Comparison of ENCODE assay signal across 9 cellular contexts in the genomic region with DNA sequence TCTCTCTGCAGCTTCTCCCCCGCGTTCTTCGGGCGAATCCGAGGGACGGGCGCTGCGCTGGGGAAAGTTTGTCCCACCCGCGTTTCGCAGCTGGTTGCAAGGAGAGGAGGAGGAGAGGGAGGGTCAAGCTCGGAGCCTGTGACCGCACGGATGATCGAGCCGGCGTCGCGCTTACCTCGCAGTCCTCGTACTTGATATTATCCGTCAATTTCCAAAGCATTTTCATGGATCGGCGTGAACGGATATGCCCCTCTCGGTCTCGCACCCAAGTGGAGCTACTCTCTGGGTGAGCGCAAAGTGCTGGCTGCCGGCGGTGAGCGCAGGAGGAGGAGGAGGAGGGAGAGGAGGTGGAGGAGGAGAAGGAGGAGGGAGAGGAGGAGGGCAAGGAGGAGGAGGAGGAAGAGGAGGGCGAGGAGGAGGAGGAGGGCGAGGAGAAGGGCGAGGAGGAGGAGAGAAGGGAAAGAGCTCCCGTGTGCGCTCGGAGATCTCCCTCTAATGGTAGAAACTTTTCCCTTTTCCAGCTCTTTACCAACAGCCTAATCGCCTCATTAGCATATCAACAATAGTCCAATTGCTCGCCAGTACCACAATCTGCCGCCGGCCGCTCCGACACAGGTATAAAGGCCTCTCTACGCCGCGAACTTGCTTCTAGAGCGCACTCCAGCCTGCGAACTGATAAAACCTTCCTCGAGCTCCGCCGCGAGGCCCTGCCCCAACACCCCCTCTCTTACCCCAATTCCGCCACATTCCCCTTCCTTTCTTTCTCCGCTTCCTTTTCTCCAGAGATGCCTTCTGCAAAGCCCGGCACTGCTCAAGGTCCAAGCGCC. TPM values are rescaled to one million over a fixed set of nuclear protein-coding genes. Genes with fewer than 3 reads are reported as not detected.
DNase-seq lines count a peak whose midpoint lies in the region; ATAC-seq and TF ChIP-seq lines count a peak whose summit lies in the region.
"Had no signal": no experiment of that assay in that cellular context is flagged by ENCODE, and none has a peak within 500 bp of the region (broad histone marks: within the 10 kb centered on the region; RNA-seq: fewer than 3 reads in every experiment).

Gene TFAP2A, minus strand, starts transcription at position 309 of the 827 bp plus-strand sequence. Its CDS starts 83 bp downstream, at position 226.

- H3K9me3 ChIP-seq in stomach smooth muscle (ENCODE audit: control insufficient read depth in 2 of 2, low read length in 2 of 2) (no peaks in the 10 kb centered on the region), body of pancreas (peaks cover 0 to 4% (median 0%) of the 10 kb centered on the region in 3 donors)

- POLR2A ChIA-PET in activated CD4-positive, alpha-beta T cell treated with anti-CD3 and anti-CD28 coated beads, Interleukin-2, amount 10 ng/mL, durations not matched to agents 7 days and 5 days (lab: Charles Lee), result no interaction called here

- ATAC-seq in foreskin keratinocyte (peak; percentile 27), GM19351 (IDR thresholded peaks at IDR 0.05; ENCODE audit: unreplicated experiment) (no peak), body of pancreas (no peak)

- TF ChIP-seq CTCF in foreskin keratinocyte (conservative IDR thresholded peaks at IDR 0.05) (peak; percentile 87), body of pancreas (IDR thresholded peaks at IDR 0.05) (peak in 1 of 7 experiments; percentile 25)

- 2 to 8% methylated on average over 56 of the region's 56 CpGs for WGBS in body of pancreas, 2 donors

- peaks cover under 1% of the 10 kb centered on the region for H3K4me1 ChIP-seq in foreskin keratinocyte
- peaks cover 44% of the 10 kb centered on the region for H3K4me1 ChIP-seq in stomach smooth muscle (ENCODE audit: control insufficient read depth, insufficient read depth, low read length)
- H3K4me1 ChIP-seq in body of pancreas, result peaks cover 62% of the 10 kb centered on the region

- H3K36me3 ChIP-seq in stomach smooth muscle (ENCODE audit: control insufficient read depth in 2 of 2, insufficient read depth in 2 of 2, low read length in 2 of 2), result no peaks in the 10 kb centered on the region
- H3K36me3 ChIP-seq in body of pancreas (replicated peaks in 1 of 2; ENCODE audit: insufficient read depth in 1 of 2, low read depth in 2 of 2), result no peaks in the 10 kb centered on the region

- H3K36me3 Mint-ChIP-seq in activated CD4-positive, alpha-beta T cell treated with anti-CD3 and anti-CD28 coated beads, Interleukin-2, amount 10 ng/mL, durations not matched to agents 7 days and 5 days (ENCODE audit: low read depth), result peaks cover 36% of the 10 kb centered on the region

- CTCF ChIA-PET in activated CD4-positive, alpha-beta T cell treated with anti-CD3 and anti-CD28 coated beads, Interleukin-2, amount 10 ng/mL, durations not matched to agents 7 days and 5 days (lab: Charles Lee), result interaction anchor here (0.8 to 4.5 kb wide), 7 partner anchors 9 to 34 kb away, joined by 3 to 31 read pairs (median 8); no protein-coding TSS in a partner anchor

- no peak for DNase-seq in activated CD4-positive, alpha-beta T cell treated with anti-CD3 and anti-CD28 coated beads, Interleukin-2, amount 10 ng/mL, durations not matched to agents 7 days and 5 days
- DNase-seq in activated CD4-positive, alpha-beta T cell treated with anti-CD3 and anti-CD28 coated beads, Interleukin-2, amount 50 U/mL, for 48 hours, result no peak
- DNase-seq in SW480 (ENCODE audit: low spot score), result peak; percentile 48
- peak; percentile 92 to 96 for DNase-seq in foreskin keratinocyte
- DNase-seq in erythroblast (lab: John Stamatoyannopoulos, UW), result no peak
- no peak for DNase-seq in body of pancreas

- no peaks in the 10 kb centered on the region for H3K27me3 ChIP-seq in foreskin keratinocyte
- H3K27me3 ChIP-seq in stomach smooth muscle (ENCODE audit: control insufficient read depth in 1 of 2, insufficient read depth in 2 of 2, low read length in 2 of 2), result peaks cover 77 to 87% of the 10 kb centered on the region in 2 donors
- H3K27me3 ChIP-seq in body of pancreas, result peaks cover 0 to 78% of the 10 kb centered on the region in 2 donors

- peak within 1 kb of the TSS; percentile 77 for H3K27ac Mint-ChIP-seq in activated CD4-positive, alpha-beta T cell treated with anti-CD3 and anti-CD28 coated beads, Interleukin-2, amount 10 ng/mL, durations not matched to agents 7 days and 5 days
- H3K27ac Mint-ChIP-seq: dendritic cell treated with granulocyte-macrophage colony-stimulating factor and Interleukin-4, amounts not matched to agents 40 ng/mL and 50 ng/mL, for 4 days had no signal

- H3K9me3 Mint-ChIP-seq in activated CD4-positive, alpha-beta T cell treated with anti-CD3 and anti-CD28 coated beads, Interleukin-2, amount 10 ng/mL, durations not matched to agents 7 days and 5 days, result peaks cover 13% of the 10 kb centered on the region

- peaks cover 40% of the 10 kb centered on the region for H3K4me1 Mint-ChIP-seq in activated CD4-positive, alpha-beta T cell treated with anti-CD3 and anti-CD28 coated beads, Interleukin-2, amount 10 ng/mL, durations not matched to agents 7 days and 5 days

- H3K4me3 ChIP-seq in stomach smooth muscle (ENCODE audit: low read length in 2 of 2) (peak within 1 kb of the TSS; percentile 22 to 82), body of pancreas (no peak within 1 kb of the TSS)

- intact Hi-C loops in body of pancreas (cut with DNase I), result no loop called here

- H3K4me3 Mint-ChIP-seq in activated CD4-positive, alpha-beta T cell treated with anti-CD3 and anti-CD28 coated beads, Interleukin-2, amount 10 ng/mL, durations not matched to agents 7 days and 5 days, result peak within 1 kb of the TSS; percentile 73

- no peak within 1 kb of the TSS for H3K9ac ChIP-seq in stomach smooth muscle (ENCODE audit: low read length in 2 of 2)

- H3K27ac ChIP-seq in foreskin keratinocyte, result peak within 1 kb of the TSS; percentile 99
- no peak within 1 kb of the TSS for H3K27ac ChIP-seq in stomach smooth muscle (ENCODE audit: low read length)
- no peak within 1 kb of the TSS for H3K27ac ChIP-seq in body of pancreas

- no peak for TF ChIP-seq POLR2A in erythroblast (IDR thresholded peaks at IDR 0.05; ENCODE audit: low read length)
- TF ChIP-seq POLR2A in body of pancreas (IDR thresholded peaks at IDR 0.05), result no peak

- H3K27me3 Mint-ChIP-seq in activated CD4-positive, alpha-beta T cell treated with anti-CD3 and anti-CD28 coated beads, Interleukin-2, amount 10 ng/mL, durations not matched to agents 7 days and 5 days, result peaks cover 89% of the 10 kb centered on the region

RNA-seq across cellular contexts. Expression of gene TFAP2A, which starts in this region (rescaled TPM):
- total RNA-seq in activated CD4-positive, alpha-beta T cell treated with anti-CD3 and anti-CD28 coated beads, Interleukin-2, amount 10 ng/mL, durations not matched to agents 7 days and 5 days, result not detected
- total RNA-seq in foreskin keratinocyte, result 35.2 and 37.0 TPM in 2 replicates
- polyA plus RNA-seq in foreskin keratinocyte, result 26.0 and 30.9 TPM in 2 replicates
- not detected for total RNA-seq in body of pancreas

Comparison
In these comparisons a context has a peak if more than half of its experiments do, and no peak if none do; other contexts are left out.
1. RNA of gene TFAP2A (total RNA-seq): 35.2 to 37.0 TPM in foreskin keratinocyte; not detected in activated CD4-positive, alpha-beta T cell treated with anti-CD3 and anti-CD28 coated beads, Interleukin-2, amount 10 ng/mL, durations not matched to agents 7 days and 5 days and not detected in body of pancreas; every median in the first group is over 10 times any median in the second.
2. DNase-seq: peak in SW480 (single experiment) and foreskin keratinocyte (2 of 2); none in activated CD4-positive, alpha-beta T cell treated with anti-CD3 and anti-CD28 coated beads, Interleukin-2, amount 10 ng/mL, durations not matched to agents 7 days and 5 days (single experiment), activated CD4-positive, alpha-beta T cell treated with anti-CD3 and anti-CD28 coated beads, Interleukin-2, amount 50 U/mL, for 48 hours (0 of 2), erythroblast (0 of 2) and body of pancreas (0 of 4).
3. H3K4me3 ChIP-seq: peak in stomach smooth muscle (2 of 2); none in body of pancreas (0 of 2).